14 cellular contexts compared by ENCODE assay signal in the genomic region with DNA sequence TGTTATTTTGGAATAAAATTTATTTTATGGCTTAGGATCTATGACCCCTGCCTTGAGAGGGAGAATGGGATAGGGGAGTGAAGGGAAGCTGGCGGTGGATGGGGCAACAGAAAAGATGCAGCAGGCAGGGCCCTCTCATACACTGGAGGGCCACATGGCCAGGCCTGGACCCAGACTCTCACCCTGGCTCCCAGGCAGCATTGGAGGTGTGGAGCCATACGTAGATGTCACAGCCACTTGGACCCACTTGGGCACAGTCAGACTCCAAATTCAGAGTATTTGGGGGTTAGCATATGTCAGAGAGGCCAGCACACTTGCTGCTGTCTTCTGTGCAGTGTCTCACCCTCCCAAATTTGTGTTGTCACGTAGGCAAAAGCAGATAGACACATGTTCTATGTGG. TPM values are rescaled to one million over a fixed set of nuclear protein-coding genes. Genes with fewer than 3 reads are reported as not detected.
DNase-seq lines count a peak whose midpoint lies in the region; ATAC-seq and TF ChIP-seq lines count a peak whose summit lies in the region.
"Had no signal": no experiment of that assay in that cellular context is flagged by ENCODE, and none has a peak within 500 bp of the region (broad histone marks: within the 10 kb centered on the region; RNA-seq: fewer than 3 reads in every experiment).

No MANE protein-coding gene starts in this region.

- no peak for DNase-seq in AG04450 (ENCODE audit: low read depth, low spot score)
- DNase-seq in H9 = no peak
- DNase-seq in adipocyte (ENCODE audit: low read depth) = no peak
- no peak for DNase-seq in natural killer cell
- no peak for DNase-seq in SIG-M5 treated with dmso at 0.1 percent for 504 hours (lab: John Stamatoyannopoulos, UW; ENCODE audit: unreplicated experiment)
- DNase-seq: activated gamma-delta T cell treated with Interleukin-2 at 50 U/mL for 16 hours; MV-4-11; NK-92 treated with Interleukin-12 subunit alpha and Interleukin-12 subunit beta, amount 100 ng/mL, for 24 hours; T-helper 9 cell had no signal

- CTCF ChIA-PET in AG04450 (lab: Charles Lee) = interaction anchor here (0.6 to 1.1 kb wide), 2 partner anchors 14 to 16 kb away, joined by 3 to 5 read pairs; no protein-coding TSS in a partner anchor

- intact Hi-C loops in natural killer cell (cut with micrococcal nuclease) = no loop called here

- POLR2A ChIA-PET in AG04450 (lab: Yijun Ruan, JAX) = interaction anchor here (1.6 to 13.0 kb wide), 2 partner anchors 12 to 87 kb away, joined by 7 to 258 read pairs; partner anchors contain the start of gene STAT6

- no peak overlapping the region for H3K4me3 Mint-ChIP-seq in H9
- H3K4me3 Mint-ChIP-seq in natural killer cell = no peak overlapping the region

- H4K5ac ChIP-seq in H9 (ENCODE audit: insufficient read length, low read depth, low read length) = no peak overlapping the region

- H3K79me2 ChIP-seq in H9 (ENCODE audit: insufficient read depth, low read length) = no peaks in the 10 kb centered on the region; the same call in 1 of the 2 replicates

- no peak overlapping the region for H3K9ac ChIP-seq in H9 (ENCODE audit: extremely low read depth, insufficient read length, low read length)
- H3K9ac ChIP-seq in adipocyte (ENCODE audit: low read length) = peak overlapping the region; percentile 34

- H3K56ac ChIP-seq in H9 (ENCODE audit: insufficient read length, low read depth, low read length) = no peak overlapping the region

- H2AK5ac ChIP-seq in H9 (ENCODE audit: insufficient read length, low read length) = no peak overlapping the region

- H3K27ac ChIP-seq in AG04450 (ENCODE audit: low read depth, low read length) (peak overlapping the region; percentile 57), H9 (ENCODE audit: insufficient read length, low read depth, low read length) (no peak overlapping the region)

- H2BK15ac ChIP-seq in H9 (ENCODE audit: low read depth, low read length) = no peak overlapping the region

- no peak overlapping the region for H2BK12ac ChIP-seq in H9 (ENCODE audit: insufficient read length, low read depth, low read length)

- no peak overlapping the region for H3T11ph ChIP-seq in H9 (ENCODE audit: low read length)

- H2BK120ac ChIP-seq in H9 (ENCODE audit: low read depth, low read length, poor library complexity, severe bottlenecking) = no peak overlapping the region

- no peak for TF ChIP-seq CTCF in AG04450 (IDR thresholded peaks at IDR 0.05; ENCODE audit: low read depth, low read length)
- TF ChIP-seq CTCF in H9 (conservative IDR thresholded peaks at IDR 0.05) = no peak
- TF ChIP-seq CTCF in natural killer cell (IDR thresholded peaks at IDR 0.05) = no peak

- H3K27me3 Mint-ChIP-seq in H9 (ENCODE audit: low read depth) (no peaks in the 10 kb centered on the region; the same call in 1 of the 2 replicates), natural killer cell (ENCODE audit: low read depth in 2 of 2) (no peaks in the 10 kb centered on the region)

- H3K27ac Mint-ChIP-seq in H9 (peak overlapping the region in 2 of 3 experiments; percentile 79 to 97; a peak in 2 of 7 replicates), natural killer cell (peak overlapping the region; percentile 58 to 90)

- no peaks in the 10 kb centered on the region for H4K20me1 ChIP-seq in H9 (ENCODE audit: control insufficient read depth, insufficient read depth, insufficient read length)

- H3K79me1 ChIP-seq in H9 (ENCODE audit: insufficient read depth, low read depth, low read length, poor library complexity, severe bottlenecking) = no peaks in the 10 kb centered on the region

- no peak overlapping the region for H4K8ac ChIP-seq in H9 (replicated peaks; ENCODE audit: insufficient read length, low read depth, low read length)

- H3K4me1 ChIP-seq in H9 (ENCODE audit: insufficient read depth, low read length) = no peaks in the 10 kb centered on the region; the same call in 1 of the 2 replicates
- peaks cover 41% of the 10 kb centered on the region for H3K4me1 ChIP-seq in adipocyte (ENCODE audit: control insufficient read depth, insufficient read depth, low read length)

- H3K4me3 ChIP-seq in AG04450 (ENCODE audit: low read depth, low read length) (no peak overlapping the region), adipocyte (ENCODE audit: low read length) (no peak overlapping the region)
- H3K4me3 ChIP-seq: pancreas had no signal

- H3K4me2 ChIP-seq in H9 (ENCODE audit: insufficient read depth, insufficient read length, low read length) = no peak overlapping the region

- no peaks in the 10 kb centered on the region for H3K23me2 ChIP-seq in H9 (ENCODE audit: insufficient read length, low read depth, low read length, poor library complexity, severe bottlenecking)

- no peak for ATAC-seq in natural killer cell
- ATAC-seq in HG02571 (IDR thresholded peaks at IDR 0.05; ENCODE audit: unreplicated experiment) = no peak
- no peak for ATAC-seq in HG02623 (IDR thresholded peaks at IDR 0.05; ENCODE audit: unreplicated experiment)
- ATAC-seq in HG02973 (IDR thresholded peaks at IDR 0.05; ENCODE audit: unreplicated experiment) = no peak
- ATAC-seq: pancreas had no signal

- H3K36me3 Mint-ChIP-seq in H9 (ENCODE audit: insufficient read depth in 1 of 3, low read depth in 3 of 3) = peaks cover 15 to 82% (median 71%) of the 10 kb centered on the region in 3 experiments
- no peaks in the 10 kb centered on the region for H3K36me3 Mint-ChIP-seq in natural killer cell

- H3K4me1 Mint-ChIP-seq in H9 = peaks cover 40 to 49% of the 10 kb centered on the region in 2 experiments
- peaks cover 14 to 23% of the 10 kb centered on the region in 2 donors for H3K4me1 Mint-ChIP-seq in natural killer cell

- no CpG with 5 or more reads among the region's 3 CpGs for WGBS in H9 (ENCODE audit: extremely low coverage, insufficient read length, low lambda C conversion rate)

- H3K14ac ChIP-seq in H9 (ENCODE audit: insufficient read depth, low read length) = no peak overlapping the region

- H3K18ac ChIP-seq in H9 (ENCODE audit: insufficient read length, low read depth, low read length) = no peak overlapping the region

- no peaks in the 10 kb centered on the region for H3K9me3 ChIP-seq in AG04450 (ENCODE audit: control insufficient read depth, insufficient read depth, low read length)
- H3K9me3 ChIP-seq in H9 (ENCODE audit: control insufficient read depth, low read depth, low read length) = no peaks in the 10 kb centered on the region
- H3K9me3 ChIP-seq in adipocyte (ENCODE audit: control insufficient read depth, low read length) = no peaks in the 10 kb centered on the region
- H3K9me3 ChIP-seq: pancreas had no signal

- no peak overlapping the region for H3K4ac ChIP-seq in H9 (ENCODE audit: low read depth, low read length)

- H2AFZ ChIP-seq in H9 (ENCODE audit: low read length) = no peak overlapping the region

- H4K91ac ChIP-seq in H9 (ENCODE audit: insufficient read length, low read depth, low read length) = no peak overlapping the region

- no peak overlapping the region for H3K23ac ChIP-seq in H9 (ENCODE audit: insufficient read length, low read depth, low read length)

- H3K27me3 ChIP-seq in AG04450 (ENCODE audit: control insufficient read depth, insufficient read depth, low read length) (no peaks in the 10 kb centered on the region), H9 (ENCODE audit: insufficient read depth, low read length) (no peaks in the 10 kb centered on the region), adipocyte (replicated peaks; ENCODE audit: control insufficient read depth, insufficient read depth, low read length) (no peaks in the 10 kb centered on the region)
- H3K27me3 ChIP-seq: pancreas had no signal

- no peaks in the 10 kb centered on the region for H3K9me3 Mint-ChIP-seq in H9
- H3K9me3 Mint-ChIP-seq in natural killer cell = no peaks in the 10 kb centered on the region

- no peak overlapping the region for H2BK5ac ChIP-seq in H9 (ENCODE audit: insufficient read length, low read length)

- H2BK20ac ChIP-seq in H9 (ENCODE audit: low read depth, low read length, poor library complexity, severe bottlenecking) = no peak overlapping the region

- peaks cover 88% of the 10 kb centered on the region for H3K36me3 ChIP-seq in adipocyte (ENCODE audit: control insufficient read depth, insufficient read depth, low read length, severe bottlenecking)

RNA-seq across cellular contexts. Expression of gene NAB2, which starts 6.5 kb away (rescaled TPM):
- 46.4 and 60.9 TPM in 2 replicates for polyA plus RNA-seq in AG04450 (2011; rRNA removed)
- 68.2 and 83.4 TPM in 2 replicates for polyA minus RNA-seq in AG04450 (2011; rRNA and poly(A)+ RNA removed)
- total RNA-seq in H9 (2021) (67.8 and 68.1 TPM in 2 replicates), natural killer cell (1 to 10 TPM; 4.2 to 7.0 (median 5.4) TPM)

RNA-seq across cellular contexts. Expression of gene STAT6, which starts 15.7 kb away (rescaled TPM):
- polyA plus RNA-seq in AG04450 (2011; rRNA removed) = 79.5 and 94.2 TPM in 2 replicates
- 95.3 and 103 TPM in 2 replicates for polyA minus RNA-seq in AG04450 (2011; rRNA and poly(A)+ RNA removed)
- total RNA-seq in H9 (2021) (42.9 and 44.4 TPM in 2 replicates), natural killer cell (100 to 1,000 TPM; 277 to 340 (median 319) TPM)

RNA-seq across cellular contexts. Expression of gene NEMP1, which starts 16.8 kb away (rescaled TPM):
- 8.3 and 11.9 TPM in 2 replicates for polyA plus RNA-seq in AG04450 (2011; rRNA removed)
- polyA minus RNA-seq in AG04450 (2011; rRNA and poly(A)+ RNA removed) = 6.1 and 9.0 TPM in 2 replicates
- total RNA-seq in H9 (2021) = 50.1 and 53.0 TPM in 2 replicates
- total RNA-seq in natural killer cell = 10 to 100 TPM; 11.1 to 16.7 (median 12.1) TPM

RNA-seq across cellular contexts. Expression of gene LRP1, which starts 32.8 kb away (rescaled TPM):
- polyA plus RNA-seq in AG04450 (2011; rRNA removed) = 49.9 and 95.0 TPM in 2 replicates
- 264 and 395 TPM in 2 replicates for polyA minus RNA-seq in AG04450 (2011; rRNA and poly(A)+ RNA removed)
- total RNA-seq in H9 (2021) = 98.4 and 115 TPM in 2 replicates
- 10 to 100 TPM in 1 of 3 donors, 1 to 10 TPM in 2; 6.7 to 13.1 (median 9.5) TPM for total RNA-seq in natural killer cell

RNA-seq across cellular contexts. Expression of gene MYO1A, which starts 45.5 kb away (rescaled TPM):
- polyA plus RNA-seq in AG04450 (2011; rRNA removed) = not detected in 2 replicates
- 0.04 TPM in 1 of 2 replicates, not detected in the other for polyA minus RNA-seq in AG04450 (2011; rRNA and poly(A)+ RNA removed)
- total RNA-seq in H9 (2021) (0.26 TPM in 1 of 2 replicates, not detected in the other), natural killer cell (1 to 10 TPM in 1 of 3 donors, not detected in 2; 1.1 TPM)
- total RNA-seq: epithelial cell of proximal tubule had no signal
